2 cellular contexts compared by ENCODE assay signal in genomic region chr14:69262516-69262915, GRCh38.
TF ChIP-seq lines count a peak whose summit lies in the region.

No MANE protein-coding gene starts in this region.

TF ChIP-seq in HepG2, 621 proteins besides CTCF, POLR2A, EP300 and RAD21:
- no peak for TF ChIP-seq ATM (IDR thresholded peaks at IDR 0.05; ENCODE audit: borderline replicate concordance)
- no peak for TF ChIP-seq NFIC (IDR thresholded peaks at IDR 0.05; ENCODE audit: low read length)
- no peak for TF ChIP-seq ZNF83 (CRISPR knock-in tag; IDR thresholded peaks at IDR 0.05; ENCODE audit: borderline replicate concordance)
- no peak for TF ChIP-seq HOXA5 (CRISPR knock-in tag; IDR thresholded peaks at IDR 0.05)
- TF ChIP-seq MYC (CRISPR knock-in tag; IDR thresholded peaks at IDR 0.05; ENCODE audit: borderline replicate concordance), result no peak
- no peak for TF ChIP-seq DR1 (CRISPR knock-in tag; IDR thresholded peaks at IDR 0.05)
- no peak for TF ChIP-seq ZBTB20 (CRISPR knock-in tag; IDR thresholded peaks at IDR 0.05; ENCODE audit: borderline replicate concordance, low read depth)
- TF ChIP-seq NFKBIZ (CRISPR knock-in tag; IDR thresholded peaks at IDR 0.05), result no peak
- no peak for TF ChIP-seq CAMTA2 (CRISPR knock-in tag; IDR thresholded peaks at IDR 0.05; ENCODE audit: borderline replicate concordance)
- TF ChIP-seq YEATS4 (CRISPR knock-in tag; IDR thresholded peaks at IDR 0.05; ENCODE audit: borderline replicate concordance), result no peak
- no peak for TF ChIP-seq JDP2 (CRISPR knock-in tag; IDR thresholded peaks at IDR 0.05; ENCODE audit: borderline replicate concordance)
- TF ChIP-seq FOSL2 (CRISPR knock-in tag; IDR thresholded peaks at IDR 0.05), result no peak
- no peak for TF ChIP-seq UBTF (CRISPR knock-in tag; IDR thresholded peaks at IDR 0.05)
- no peak for TF ChIP-seq ZBTB34 (CRISPR knock-in tag; IDR thresholded peaks at IDR 0.05)

TF ChIP-seq in neural cell, 6 proteins besides CTCF, POLR2A, EP300 and RAD21:
- TF ChIP-seq EZH2 (IDR thresholded peaks at IDR 0.05; ENCODE audit: borderline replicate concordance, insufficient read depth, low read length, poor library complexity, severe bottlenecking), result no peak
- TF ChIP-seq POLR2AphosphoS5 (IDR thresholded peaks at IDR 0.05), result no peak
- no peak for TF ChIP-seq SMC3 (conservative IDR thresholded peaks at IDR 0.05; ENCODE audit: poor library complexity)
- no peak for TF ChIP-seq REST (IDR thresholded peaks at IDR 0.05; ENCODE audit: borderline replicate concordance)
- no peak for TF ChIP-seq MXI1 (conservative IDR thresholded peaks at IDR 0.05; ENCODE audit: poor library complexity, severe bottlenecking)
- no peak for TF ChIP-seq TAF1 (IDR thresholded peaks at IDR 0.05; ENCODE audit: low read depth)
